Comparison of ENCODE assay signal across 13 cellular contexts in the genomic region with DNA sequence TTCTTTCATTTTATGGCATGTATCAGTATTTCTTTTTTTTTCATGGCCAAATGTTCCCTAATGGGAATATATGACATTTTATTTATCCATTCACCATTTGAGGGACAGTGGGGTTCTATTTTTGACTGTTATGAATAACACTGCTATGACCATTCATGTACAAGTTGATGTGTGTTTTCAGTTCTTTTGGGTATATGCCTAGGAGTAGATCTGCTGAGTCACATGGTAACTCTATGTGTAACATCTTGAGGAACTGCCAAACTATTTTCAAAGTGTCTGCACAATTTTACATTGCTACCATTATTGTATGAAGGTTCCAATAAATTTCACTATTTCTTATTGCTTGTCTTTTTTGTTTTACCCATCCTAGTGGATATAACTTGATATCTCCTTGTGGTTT.
DNase-seq lines count a peak whose midpoint lies in the region; ATAC-seq, FAIRE-seq and TF ChIP-seq lines count a peak whose summit lies in the region.
"Had no signal": no experiment of that assay in that cellular context is flagged by ENCODE, and none has a peak within 500 bp of the region (broad histone marks: within the 10 kb centered on the region; RNA-seq: fewer than 3 reads in every experiment).

No MANE protein-coding gene starts in this region.

- POLR2A ChIA-PET in K562 (lab: Yijun Ruan, JAX): no interaction called here

- CTCF ChIA-PET in K562 (lab: Yijun Ruan, JAX; ENCODE audit: low intra/inter-chr PET ratio): no interaction called here

- H4K20me1 ChIP-seq in K562 (replicated peaks; ENCODE audit: control insufficient read depth, insufficient read depth, low read length): no peaks in the 10 kb centered on the region

- no peak for TF ChIP-seq RAD21 in K562 (CRISPR knock-in tag; conservative IDR thresholded peaks at IDR 0.05 in 1 of 2, IDR thresholded peaks at IDR 0.05 in 1 of 2)

- ATAC-seq in K562: no peak
- ATAC-seq: activated naive CD8-positive, alpha-beta T cell treated with anti-CD3 and anti-CD28 coated beads, Interleukin-2, amount 50 U/mL, for 24 hours; mucosa of descending colon had no signal

- BruUV-seq in K562 (replicated peaks; lab: Mats Ljungman, UMichigan): no TSS peak

- no peak overlapping the region for H3K4me2 ChIP-seq in K562 (ENCODE audit: insufficient read depth, low read length)

- H3K4me3 ChIP-seq in K562 (no peak overlapping the region), WERI-Rb-1 (ENCODE audit: low read depth, low read length) (no peak overlapping the region)
- H3K4me3 ChIP-seq: mucosa of descending colon had no signal

- H3K36me3 ChIP-seq in K562 (ENCODE audit: control insufficient read depth, insufficient read depth, low read length): no peaks in the 10 kb centered on the region
- peaks cover 3% of the 10 kb centered on the region for H3K36me3 ChIP-seq in WERI-Rb-1

- H3K27ac ChIP-seq in K562 (ENCODE audit: extremely low read depth, low read depth, low read length): no peak overlapping the region
- no peak overlapping the region for H3K27ac ChIP-seq in WERI-Rb-1

- no peaks in the 10 kb centered on the region for H3K79me2 ChIP-seq in K562 (ENCODE audit: control insufficient read depth, insufficient read depth, low read length)

- peak; percentile 74 for FAIRE-seq in K562 (lab: Jason Lieb, UNC)

- H2AFZ ChIP-seq in K562 (ENCODE audit: low read depth, low read length): no peak overlapping the region

- TF ChIP-seq POLR2A in K562 (conservative IDR thresholded peaks at IDR 0.05): no peak

- in situ Hi-C loops in K562 (cut with MboI): no loop called here

- TF ChIP-seq CTCF in K562 (IDR thresholded peaks at IDR 0.05 in 2 of 3, conservative IDR thresholded peaks at IDR 0.05 in 1 of 3; ENCODE audit: insufficient read depth in 2 of 3, low read depth in 1 of 3, low read length in 3 of 3) (no peak), WERI-Rb-1 (IDR thresholded peaks at IDR 0.05; ENCODE audit: low read depth, low read length) (no peak)

- TF ChIP-seq EP300 in K562 (IDR thresholded peaks at IDR 0.05; ENCODE audit: low read length): no peak

- no peak overlapping the region for H3K9ac ChIP-seq in K562 (ENCODE audit: insufficient read depth in 1 of 2, low read depth in 2 of 2, low read length in 2 of 2)

- no peaks in the 10 kb centered on the region for H3K9me3 ChIP-seq in K562 (replicated peaks; ENCODE audit: control insufficient read depth, insufficient read depth, low read depth, low read length)
- H3K9me3 ChIP-seq in WERI-Rb-1 (ENCODE audit: severe bottlenecking): no peaks in the 10 kb centered on the region
- H3K9me3 ChIP-seq: mucosa of descending colon had no signal

- H3K9me1 ChIP-seq in K562 (ENCODE audit: control insufficient read depth, insufficient read depth, low read length): no peaks in the 10 kb centered on the region

- H3K27me3 ChIP-seq in K562 (ENCODE audit: control insufficient read depth in 2 of 2, insufficient read depth in 2 of 2, low read length in 2 of 2) (no peaks in the 10 kb centered on the region), WERI-Rb-1 (ENCODE audit: insufficient read depth, low read depth, severe bottlenecking) (no peaks in the 10 kb centered on the region)

- intact Hi-C loops in K562 (cut with micrococcal nuclease): no loop called here

- H3K4me1 ChIP-seq in K562 (replicated peaks in 1 of 2; ENCODE audit: control insufficient read depth in 2 of 2, insufficient read depth in 2 of 2, low read length in 2 of 2): no peaks in the 10 kb centered on the region

- peak; percentile 14 for DNase-seq in AG20443 (ENCODE audit: low spot score)
- DNase-seq in MV-4-11 (lab: John Stamatoyannopoulos, UW): peak; percentile 15
- peak in 1 of 4 experiments; percentile 3 for DNase-seq in K562 (ENCODE audit: extremely low read depth in 1 of 4, low spot score in 3 of 4)
- DNase-seq in inferior parietal cortex (ENCODE audit: extremely low spot score): peak; percentile 15
- DNase-seq in activated CD4-positive, alpha-beta T cell treated with anti-CD3 and anti-CD28 coated beads, Interleukin-2, amount 50 U/mL, for 1 hour: no peak
- no peak for DNase-seq in WERI-Rb-1
- no peak for DNase-seq in NCI-H526 (lab: John Stamatoyannopoulos, UW)
- no peak for DNase-seq in COLO668 (lab: John Stamatoyannopoulos, UW; ENCODE audit: unreplicated experiment)
- DNase-seq: activated naive CD8-positive, alpha-beta T cell treated with anti-CD3 and anti-CD28 coated beads, Interleukin-2, amount 50 U/mL, for 24 hours; H9; mucosa of descending colon; NCI-H1092 treated with DMSO at 0.1 percent for 48 hours; T-helper 9 cell had no signal

TF ChIP-seq in K562, 482 proteins besides CTCF, POLR2A, EP300 and RAD21:
- no peak for TF ChIP-seq ZSCAN29 (IDR thresholded peaks at IDR 0.05)
- no peak for TF ChIP-seq RB1 (IDR thresholded peaks at IDR 0.05; ENCODE audit: low read depth)
- no peak for TF ChIP-seq ZC3H8 (IDR thresholded peaks at IDR 0.05)
- TF ChIP-seq THRAP3 (IDR thresholded peaks at IDR 0.05; ENCODE audit: borderline replicate concordance): no peak
- TF ChIP-seq ZNF197 (CRISPR knock-in tag; IDR thresholded peaks at IDR 0.05; ENCODE audit: low read depth): no peak
- TF ChIP-seq NFE2L1 (tag; IDR thresholded peaks at IDR 0.05; ENCODE audit: borderline replicate concordance, low read depth): peak; percentile 72
- TF ChIP-seq BACH1 (tag; IDR thresholded peaks at IDR 0.05): peak; percentile 55; the same call in 1 of the 2 replicates
- peak; percentile 77 for TF ChIP-seq C11orf30 (IDR thresholded peaks at IDR 0.05; ENCODE audit: low read depth)
- TF ChIP-seq NFE2 (IDR thresholded peaks at IDR 0.05; ENCODE audit: low read depth): peak; percentile 81
- peak; percentile 80 for TF ChIP-seq ZNF316 (IDR thresholded peaks at IDR 0.05)
- TF ChIP-seq ZNF41 (CRISPR knock-in tag; conservative IDR thresholded peaks at IDR 0.05): no peak
- no peak for TF ChIP-seq OTX1 (CRISPR knock-in tag; IDR thresholded peaks at IDR 0.05)
- TF ChIP-seq, protein P1, sequence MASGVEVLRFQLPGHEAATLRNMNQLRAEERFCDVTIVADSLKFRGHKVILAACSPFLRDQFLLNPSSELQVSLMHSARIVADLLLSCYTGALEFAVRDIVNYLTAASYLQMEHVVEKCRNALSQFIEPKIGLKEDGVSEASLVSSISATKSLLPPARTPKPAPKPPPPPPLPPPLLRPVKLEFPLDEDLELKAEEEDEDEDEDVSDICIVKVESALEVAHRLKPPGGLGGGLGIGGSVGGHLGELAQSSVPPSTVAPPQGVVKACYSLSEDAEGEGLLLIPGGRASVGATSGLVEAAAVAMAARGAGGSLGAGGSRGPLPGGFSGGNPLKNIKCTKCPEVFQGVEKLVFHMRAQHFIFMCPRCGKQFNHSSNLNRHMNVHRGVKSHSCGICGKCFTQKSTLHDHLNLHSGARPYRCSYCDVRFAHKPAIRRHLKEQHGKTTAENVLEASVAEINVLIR (CRISPR knock-in tag; IDR thresholded peaks at IDR 0.05): no peak
- peak; percentile 86 for TF ChIP-seq MAFG (tag; conservative IDR thresholded peaks at IDR 0.05)
- TF ChIP-seq, protein P2, sequence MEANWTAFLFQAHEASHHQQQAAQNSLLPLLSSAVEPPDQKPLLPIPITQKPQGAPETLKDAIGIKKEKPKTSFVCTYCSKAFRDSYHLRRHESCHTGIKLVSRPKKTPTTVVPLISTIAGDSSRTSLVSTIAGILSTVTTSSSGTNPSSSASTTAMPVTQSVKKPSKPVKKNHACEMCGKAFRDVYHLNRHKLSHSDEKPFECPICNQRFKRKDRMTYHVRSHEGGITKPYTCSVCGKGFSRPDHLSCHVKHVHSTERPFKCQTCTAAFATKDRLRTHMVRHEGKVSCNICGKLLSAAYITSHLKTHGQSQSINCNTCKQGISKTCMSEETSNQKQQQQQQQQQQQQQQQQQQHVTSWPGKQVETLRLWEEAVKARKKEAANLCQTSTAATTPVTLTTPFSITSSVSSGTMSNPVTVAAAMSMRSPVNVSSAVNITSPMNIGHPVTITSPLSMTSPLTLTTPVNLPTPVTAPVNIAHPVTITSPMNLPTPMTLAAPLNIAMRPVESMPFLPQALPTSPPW (CRISPR knock-in tag; IDR thresholded peaks at IDR 0.05): no peak
- no peak for TF ChIP-seq RFX5 (IDR thresholded peaks at IDR 0.05; ENCODE audit: low read depth, low read length)
- TF ChIP-seq CTBP1 (IDR thresholded peaks at IDR 0.05; ENCODE audit: borderline replicate concordance): no peak
- no peak for TF ChIP-seq PRMT5 (CRISPR knock-in tag; IDR thresholded peaks at IDR 0.05)
- TF ChIP-seq MAFK (IDR thresholded peaks at IDR 0.05; ENCODE audit: low read length): peak; percentile 58; the same call in 1 of the 2 replicates
- TF ChIP-seq MAFF (IDR thresholded peaks at IDR 0.05; ENCODE audit: low read length): peak; percentile 64; the same call in 1 of the 2 replicates
- no peak for TF ChIP-seq NCOA1 (IDR thresholded peaks at IDR 0.05; ENCODE audit: low read depth)
- TF ChIP-seq MXI1 (IDR thresholded peaks at IDR 0.05; ENCODE audit: low read depth, low read length): no peak
- no peak for TF ChIP-seq TAF15 (IDR thresholded peaks at IDR 0.05; ENCODE audit: low read depth, low read length)

Comparison
In these comparisons a context has a peak if more than half of its experiments do, and no peak if none do; other contexts are left out.
1. DNase-seq: peak in AG20443 (single experiment), MV-4-11 (single experiment) and inferior parietal cortex (single experiment); none in activated CD4-positive, alpha-beta T cell treated with anti-CD3 and anti-CD28 coated beads, Interleukin-2, amount 50 U/mL, for 1 hour (single experiment), WERI-Rb-1 (single experiment), NCI-H526 (0 of 2) and COLO668 (single experiment).